23 cellular contexts compared by ENCODE assay signal in the genomic region with DNA sequence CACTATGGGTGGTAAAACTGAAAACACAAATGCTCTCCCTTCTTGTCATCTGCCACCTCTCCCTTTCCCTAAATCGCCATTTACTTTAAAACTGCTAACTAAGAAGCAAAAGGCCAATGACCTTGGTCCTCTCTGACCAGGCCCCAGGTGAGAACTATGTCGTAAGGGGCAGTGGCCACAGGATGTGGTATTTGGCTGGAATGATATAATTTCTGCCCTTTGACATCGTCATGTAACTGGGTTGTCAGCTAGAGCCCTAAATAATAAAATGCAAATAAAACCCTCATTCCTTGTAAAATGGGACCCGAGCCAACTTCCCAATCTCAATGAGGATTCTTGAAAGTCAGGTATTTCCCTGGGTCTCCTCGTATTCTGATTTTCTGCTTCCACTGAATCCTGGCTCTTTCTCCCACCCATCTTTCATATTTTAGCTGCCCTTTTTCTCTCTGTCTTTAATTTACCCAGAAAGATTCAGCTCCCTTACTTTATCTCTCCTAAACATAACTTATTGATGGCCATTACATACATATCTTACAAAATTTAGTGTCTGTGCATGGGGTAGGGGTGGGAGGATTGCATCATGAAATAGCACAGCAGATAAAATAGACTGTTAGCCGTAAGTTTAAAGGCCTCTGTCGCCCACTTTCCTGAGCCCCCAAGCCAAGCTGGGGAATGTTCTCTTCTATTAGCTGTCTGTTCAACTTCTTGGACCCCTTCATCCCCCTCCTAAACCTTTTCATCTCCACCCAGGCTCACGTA.
"Had no signal": no experiment of that assay in that cellular context is flagged by ENCODE, and none has a peak within 500 bp of the region (broad histone marks: within the 10 kb centered on the region; RNA-seq: fewer than 3 reads in every experiment).

No MANE protein-coding gene starts in this region.

- DNase-seq: activated CD4-positive, alpha-beta T cell treated with anti-CD3 and anti-CD28 coated beads for 48 hours; activated CD4-positive, alpha-beta T cell treated with anti-CD3 and anti-CD28 coated beads, Interleukin-2, amount 50 U/mL, for 48 hours; activated CD4-positive, CD25-positive, alpha-beta regulatory T cell treated with anti-CD3 and anti-CD28 coated beads, Interleukin-2, amount 50 U/mL, for 72 hours; activated CD8-positive, alpha-beta memory T cell treated with anti-CD3 and anti-CD28 coated beads, Interleukin-2, amount 10 ng/mL, durations not matched to agents 7 days and 5 days; activated effector memory CD4-positive, alpha-beta T cell treated with Interleukin-2 at 50 U/mL for 16 hours; activated naive CD4-positive, alpha-beta T cell; activated T-cell treated with anti-CD3 and anti-CD28 coated beads, Interleukin-2, amount 50 U/mL, for 24 hours; brain microvascular endothelial cell; Kasumi-1; NCI-H1105 treated with DMSO at 0.1 percent for 48 hours; NCI-H1436 treated with DMSO at 0.1 percent for 48 hours; NCI-H187; NCI-H2081; NCI-H510A treated with DMSO at 0.1 percent for 48 hours; NCI-H69; NK-92 treated with Interleukin-12 subunit alpha and Interleukin-12 subunit beta, amount 100 ng/mL, for 24 hours; PC-3; SHP77 treated with DMSO at 0.1 percent for 48 hours; T-helper 9 cell had no signal

- H3K27me3 Mint-ChIP-seq: activated naive CD8-positive, alpha-beta T cell; activated T-cell treated with anti-CD3 and anti-CD28 coated beads, Interleukin-2, amount 50 U/mL, for 24 hours had no signal

- ATAC-seq: activated CD8-positive, alpha-beta memory T cell treated with anti-CD3 and anti-CD28 coated beads, Interleukin-2, amount 10 ng/mL, durations not matched to agents 7 days and 5 days; PC-3; WTC11 had no signal

- H3K27me3 ChIP-seq: brain microvascular endothelial cell had no signal

- H3K27ac ChIP-seq: brain microvascular endothelial cell had no signal

- H3K9me3 Mint-ChIP-seq: activated T-cell treated with anti-CD3 and anti-CD28 coated beads, Interleukin-2, amount 50 U/mL, for 24 hours; activated T-helper 1 cell treated with anti-CD3 and anti-CD28 coated beads, Interleukin-12 subunit alpha, Interleukin-12 subunit beta, Interleukin-2, Interleukin-4 antibody, amounts not matched to agents 30 ng/mL and 10 ng/mL and 1 ng/mL, durations not matched to agents 14 hours and 24 hours and 36 hours; T-helper 1 cell treated with Interleukin-12 subunit alpha and Interleukin-12 subunit beta and Interleukin-4 antibody, amounts not matched to agents 30 μg/mL and 1 μg/mL, for 36 hours had no signal

- H3K36me3 Mint-ChIP-seq: activated CD8-positive, alpha-beta memory T cell treated with anti-CD3 and anti-CD28 coated beads, Interleukin-2, amount 10 ng/mL, durations not matched to agents 7 days and 5 days; activated naive CD8-positive, alpha-beta T cell had no signal

- H3K36me3 ChIP-seq: brain microvascular endothelial cell had no signal

- H3K27ac Mint-ChIP-seq: activated CD8-positive, alpha-beta memory T cell treated with anti-CD3 and anti-CD28 coated beads, Interleukin-2, amount 10 ng/mL, durations not matched to agents 7 days and 5 days; activated naive CD8-positive, alpha-beta T cell; activated T-cell treated with anti-CD3 and anti-CD28 coated beads, Interleukin-2, amount 50 U/mL, for 24 hours; activated T-helper 1 cell treated with anti-CD3 and anti-CD28 coated beads, Interleukin-12 subunit alpha, Interleukin-12 subunit beta, Interleukin-2, Interleukin-4 antibody, amounts not matched to agents 30 ng/mL and 10 ng/mL and 1 ng/mL, durations not matched to agents 14 hours and 24 hours and 36 hours; T-helper 1 cell treated with Interleukin-12 subunit alpha and Interleukin-12 subunit beta and Interleukin-4 antibody, amounts not matched to agents 30 μg/mL and 1 μg/mL, for 36 hours; WTC11 had no signal

- H3K4me3 Mint-ChIP-seq: activated CD8-positive, alpha-beta memory T cell treated with anti-CD3 and anti-CD28 coated beads, Interleukin-2, amount 10 ng/mL, durations not matched to agents 7 days and 5 days; activated naive CD8-positive, alpha-beta T cell; activated T-cell treated with anti-CD3 and anti-CD28 coated beads, Interleukin-2, amount 50 U/mL, for 24 hours; activated T-helper 1 cell treated with anti-CD3 and anti-CD28 coated beads, Interleukin-12 subunit alpha, Interleukin-12 subunit beta, Interleukin-2, Interleukin-4 antibody, amounts not matched to agents 30 ng/mL and 10 ng/mL and 1 ng/mL, durations not matched to agents 14 hours and 24 hours and 36 hours; T-helper 1 cell treated with Interleukin-12 subunit alpha and Interleukin-12 subunit beta and Interleukin-4 antibody, amounts not matched to agents 30 μg/mL and 1 μg/mL, for 36 hours; WTC11 had no signal
